ENCODE assay signal across 9 cellular contexts in the genomic region with DNA sequence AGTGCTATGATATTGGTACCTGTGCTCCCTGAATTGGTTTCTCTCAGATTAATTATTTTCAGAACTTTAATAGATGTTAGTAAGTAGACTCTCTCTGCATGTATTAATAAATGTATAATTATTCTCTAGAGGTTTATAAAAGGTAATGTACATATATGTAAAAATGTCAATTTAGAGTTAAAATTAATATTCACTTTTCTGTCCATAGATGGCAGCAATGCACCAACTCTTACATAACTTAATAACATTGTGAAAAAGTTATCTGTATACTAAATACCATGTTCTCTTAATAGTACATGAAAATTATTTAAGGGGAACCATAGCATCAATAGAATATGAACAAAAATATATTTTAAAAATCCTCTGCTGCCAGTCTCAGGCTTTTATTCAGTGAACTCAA.
DNase-seq lines count a peak whose midpoint lies in the region; ATAC-seq, FAIRE-seq and TF ChIP-seq lines count a peak whose summit lies in the region.
"Had no signal": no experiment of that assay in that cellular context is flagged by ENCODE, and none has a peak within 500 bp of the region (broad histone marks: within the 10 kb centered on the region; RNA-seq: fewer than 3 reads in every experiment).

No MANE protein-coding gene starts in this region.

- intact Hi-C loops in CD4-positive, alpha-beta T cell (cut with DNase I, micrococcal nuclease): no loop called here
- intact Hi-C loops in kidney (cut with DNase I): no loop called here

- H3K4me3 Mint-ChIP-seq in CD4-positive, alpha-beta T cell: no peak overlapping the region
- no peak overlapping the region for H3K4me3 Mint-ChIP-seq in activated naive CD8-positive, alpha-beta T cell treated with anti-CD3 and anti-CD28 coated beads, Interleukin-2, amount 50 U/mL, for 24 hours

- no peak overlapping the region for H3K27ac ChIP-seq in CD4-positive, alpha-beta T cell (ENCODE audit: low read depth, low read length)
- H3K27ac ChIP-seq in kidney (ENCODE audit: low read depth in 2 of 2, low read length in 2 of 2): no peak overlapping the region

- peak; percentile 7 for TF ChIP-seq CTCF in CD4-positive, alpha-beta T cell (IDR thresholded peaks at IDR 0.05)
- TF ChIP-seq CTCF in kidney (IDR thresholded peaks at IDR 0.05; ENCODE audit: borderline replicate concordance, extremely low read depth, insufficient read depth): peak; percentile 28

- no peak for DNase-seq in CD4-positive, alpha-beta T cell
- DNase-seq in RKO (ENCODE audit: low spot score) (peak; percentile 41), kidney (no peak), SK-N-DZ (ENCODE audit: low spot score) (no peak), retina (no peak)
- no peak for DNase-seq in activated naive CD8-positive, alpha-beta T cell treated with anti-CD3 and anti-CD28 coated beads, Interleukin-2, amount 50 U/mL, for 24 hours

- H3K27me3 Mint-ChIP-seq in CD4-positive, alpha-beta T cell: no peaks in the 10 kb centered on the region
- H3K27me3 Mint-ChIP-seq in activated naive CD8-positive, alpha-beta T cell treated with anti-CD3 and anti-CD28 coated beads, Interleukin-2, amount 50 U/mL, for 24 hours: no peaks in the 10 kb centered on the region

- no peaks in the 10 kb centered on the region for H3K4me1 ChIP-seq in kidney (ENCODE audit: control insufficient read depth in 1 of 2, insufficient read depth in 1 of 2, low read depth in 1 of 2, low read length in 2 of 2)

- no peak overlapping the region for H3K9ac ChIP-seq in kidney (ENCODE audit: low read length in 2 of 2)

- H3K4me3 ChIP-seq in kidney (ENCODE audit: low read length in 2 of 2): no peak overlapping the region

- POLR2A ChIA-PET in CD4-positive, alpha-beta T cell (lab: Charles Lee): no interaction called here

- no peaks in the 10 kb centered on the region for H3K9me3 Mint-ChIP-seq in CD4-positive, alpha-beta T cell
- no peaks in the 10 kb centered on the region for H3K9me3 Mint-ChIP-seq in activated naive CD8-positive, alpha-beta T cell treated with anti-CD3 and anti-CD28 coated beads, Interleukin-2, amount 50 U/mL, for 24 hours

- H3K27me3 ChIP-seq in CD4-positive, alpha-beta T cell (ENCODE audit: control insufficient read depth, insufficient read depth, low read length): no peaks in the 10 kb centered on the region

- no peaks in the 10 kb centered on the region for H3K36me3 Mint-ChIP-seq in CD4-positive, alpha-beta T cell (ENCODE audit: low read depth)
- H3K36me3 Mint-ChIP-seq in activated naive CD8-positive, alpha-beta T cell treated with anti-CD3 and anti-CD28 coated beads, Interleukin-2, amount 50 U/mL, for 24 hours (ENCODE audit: low read depth): no peaks in the 10 kb centered on the region

- peak; percentile 83 for FAIRE-seq in kidney (lab: Jason Lieb, UNC)
- FAIRE-seq: colon had no signal

- no peaks in the 10 kb centered on the region for H3K36me3 ChIP-seq in kidney (ENCODE audit: control insufficient read depth in 1 of 2, insufficient read depth in 2 of 2, low read length in 2 of 2)

- no peak for ATAC-seq in CD4-positive, alpha-beta T cell (ENCODE audit: poor library complexity)
- ATAC-seq in GM21723 (IDR thresholded peaks at IDR 0.05; ENCODE audit: unreplicated experiment) (peak; percentile 63), GM18520 (IDR thresholded peaks at IDR 0.05; ENCODE audit: unreplicated experiment) (no peak)
- ATAC-seq in activated naive CD8-positive, alpha-beta T cell treated with anti-CD3 and anti-CD28 coated beads, Interleukin-2, amount 50 U/mL, for 24 hours: no peak

- no peaks in the 10 kb centered on the region for H3K4me1 Mint-ChIP-seq in CD4-positive, alpha-beta T cell (ENCODE audit: low read depth)
- no peaks in the 10 kb centered on the region for H3K4me1 Mint-ChIP-seq in activated naive CD8-positive, alpha-beta T cell treated with anti-CD3 and anti-CD28 coated beads, Interleukin-2, amount 50 U/mL, for 24 hours

- CTCF ChIA-PET in CD4-positive, alpha-beta T cell (lab: Charles Lee): no interaction called here

- H3K9me3 ChIP-seq in CD4-positive, alpha-beta T cell (ENCODE audit: control insufficient read depth, low read length): no peaks in the 10 kb centered on the region
- H3K9me3 ChIP-seq in kidney (ENCODE audit: control insufficient read depth in 1 of 2, low read length in 2 of 2): no peaks in the 10 kb centered on the region

- H3K27ac Mint-ChIP-seq in CD4-positive, alpha-beta T cell: no peak overlapping the region
- no peak overlapping the region for H3K27ac Mint-ChIP-seq in activated naive CD8-positive, alpha-beta T cell treated with anti-CD3 and anti-CD28 coated beads, Interleukin-2, amount 50 U/mL, for 24 hours
